Comparison of ENCODE assay signal across 8 cellular contexts in genomic region chr1:99766378-99766800, GRCh38. TPM values are rescaled to one million over a fixed set of nuclear protein-coding genes. Genes with fewer than 3 reads are reported as not detected.
A peak's percentile ranks its signal among the peaks of the same experiment; 100 is the strongest.
DNase-seq lines count a peak whose midpoint lies in the region; ATAC-seq and TF ChIP-seq lines count a peak whose summit lies in the region.

A gene with protein sequence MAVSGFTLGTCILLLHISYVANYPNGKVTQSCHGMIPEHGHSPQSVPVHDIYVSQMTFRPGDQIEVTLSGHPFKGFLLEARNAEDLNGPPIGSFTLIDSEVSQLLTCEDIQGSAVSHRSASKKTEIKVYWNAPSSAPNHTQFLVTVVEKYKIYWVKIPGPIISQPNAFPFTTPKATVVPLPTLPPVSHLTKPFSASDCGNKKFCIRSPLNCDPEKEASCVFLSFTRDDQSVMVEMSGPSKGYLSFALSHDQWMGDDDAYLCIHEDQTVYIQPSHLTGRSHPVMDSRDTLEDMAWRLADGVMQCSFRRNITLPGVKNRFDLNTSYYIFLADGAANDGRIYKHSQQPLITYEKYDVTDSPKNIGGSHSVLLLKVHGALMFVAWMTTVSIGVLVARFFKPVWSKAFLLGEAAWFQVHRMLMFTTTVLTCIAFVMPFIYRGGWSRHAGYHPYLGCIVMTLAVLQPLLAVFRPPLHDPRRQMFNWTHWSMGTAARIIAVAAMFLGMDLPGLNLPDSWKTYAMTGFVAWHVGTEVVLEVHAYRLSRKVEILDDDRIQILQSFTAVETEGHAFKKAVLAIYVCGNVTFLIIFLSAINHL (minus strand): TSS chr1:99766635. CDS start chr1:99748768, 17,867 bp downstream.

- peak; percentile 91 for ATAC-seq in GM18499 (IDR thresholded peaks at IDR 0.05; ENCODE audit: insufficient read depth, unreplicated experiment)
- ATAC-seq in HG02798 (IDR thresholded peaks at IDR 0.05; ENCODE audit: poor library complexity, unreplicated experiment): peak; percentile 97

- no peaks in the 10 kb centered on the region for H3K9me2 ChIP-seq in SU-DHL-6 (replicated peaks; ENCODE audit: insufficient read depth, low read length)

- H3K27me3 ChIP-seq in SU-DHL-6 (ENCODE audit: low read length) (no peaks in the 10 kb centered on the region), kidney epithelial cell (ENCODE audit: control insufficient read depth, insufficient read depth, low read length) (no peaks in the 10 kb centered on the region)

- DNase-seq in AG09309 (ENCODE audit: low read depth) (peak; percentile 14), NCI-H1048 (lab: John Stamatoyannopoulos, UW) (peak; percentile 73), cerebellar cortex (ENCODE audit: low spot score) (peak; percentile 77), kidney epithelial cell (ENCODE audit: low read depth) (peak; percentile 65)
- DNase-seq in stimulated activated CD4-positive, alpha-beta T cell treated with anti-CD3 and anti-CD28 coated beads, TNF-alpha, amount 100 ng/mL, for 48 hours (ENCODE audit: low read depth in 3 of 3): peak; percentile 1 to 9 (median 6)

- peak within 1 kb of the TSS; percentile 46 for H3K27ac ChIP-seq in SU-DHL-6 (ENCODE audit: low read depth, low read length)

- H3F3A ChIP-seq in SU-DHL-6 (ENCODE audit: insufficient read depth): no peaks in the 10 kb centered on the region

- peak within 1 kb of the TSS; percentile 53 for H3K4me3 ChIP-seq in AG09309 (ENCODE audit: control insufficient read depth, low read depth, low read length)
- peak within 1 kb of the TSS; percentile 85 for H3K4me3 ChIP-seq in SU-DHL-6 (ENCODE audit: insufficient read depth, low read length, poor library complexity, severe bottlenecking)
- H3K4me3 ChIP-seq in kidney epithelial cell (ENCODE audit: low read depth, low read length): peak within 1 kb of the TSS; percentile 51

- peak within 1 kb of the TSS; percentile 91 for H3K4me2 ChIP-seq in SU-DHL-6 (ENCODE audit: low read depth, low read length, poor library complexity, severe bottlenecking)

- H3K36me3 ChIP-seq in SU-DHL-6 (ENCODE audit: low read length): no peaks in the 10 kb centered on the region
- no peaks in the 10 kb centered on the region for H3K36me3 ChIP-seq in kidney epithelial cell (ENCODE audit: control insufficient read depth, insufficient read depth, low read length)

- H3K79me2 ChIP-seq in SU-DHL-6 (ENCODE audit: insufficient read depth, low read length): no peaks in the 10 kb centered on the region; the same call in 1 of the 2 replicates

- H2AFZ ChIP-seq in SU-DHL-6 (ENCODE audit: low read depth, low read length, severe bottlenecking): peak within 1 kb of the TSS; percentile 90

- peak within 1 kb of the TSS; percentile 66 for H3K9ac ChIP-seq in SU-DHL-6 (ENCODE audit: low read length)

- H3K9me3 ChIP-seq in SU-DHL-6 (ENCODE audit: insufficient read depth, low read length): no peaks in the 10 kb centered on the region

- TF ChIP-seq CTCF in AG09309 (IDR thresholded peaks at IDR 0.05; ENCODE audit: control insufficient read depth, insufficient read depth, low read depth, low read length, missing control alignments): no peak
- no peak for TF ChIP-seq CTCF in SU-DHL-6 (IDR thresholded peaks at IDR 0.05; ENCODE audit: insufficient read depth, low read length, poor library complexity, severe bottlenecking)
- TF ChIP-seq CTCF in kidney epithelial cell (IDR thresholded peaks at IDR 0.05; ENCODE audit: insufficient read depth, low read length, poor library complexity, severe bottlenecking): no peak

- no peaks in the 10 kb centered on the region for H4K20me1 ChIP-seq in SU-DHL-6 (ENCODE audit: low read depth, low read length)

RNA-seq across cellular contexts. Expression of the gene that starts here (rescaled TPM):
- total RNA-seq in kidney epithelial cell: 1.3 and 2.7 TPM in 2 replicates

Comparison
In these comparisons a context has a peak if more than half of its experiments do, and no peak if none do; other contexts are left out.
1. Peak in every context shown above with its lines: DNase-seq, ATAC-seq, H3K4me3 ChIP-seq and H3K27ac ChIP-seq.
2. DNase-seq: peak in every context shown above with its lines; median percentile 77 in cerebellar cortex; 73 in NCI-H1048; 65 in kidney epithelial cell; 14 in AG09309; 6 in stimulated activated CD4-positive, alpha-beta T cell treated with anti-CD3 and anti-CD28 coated beads, TNF-alpha, amount 100 ng/mL, for 48 hours.